In the genomic region with DNA sequence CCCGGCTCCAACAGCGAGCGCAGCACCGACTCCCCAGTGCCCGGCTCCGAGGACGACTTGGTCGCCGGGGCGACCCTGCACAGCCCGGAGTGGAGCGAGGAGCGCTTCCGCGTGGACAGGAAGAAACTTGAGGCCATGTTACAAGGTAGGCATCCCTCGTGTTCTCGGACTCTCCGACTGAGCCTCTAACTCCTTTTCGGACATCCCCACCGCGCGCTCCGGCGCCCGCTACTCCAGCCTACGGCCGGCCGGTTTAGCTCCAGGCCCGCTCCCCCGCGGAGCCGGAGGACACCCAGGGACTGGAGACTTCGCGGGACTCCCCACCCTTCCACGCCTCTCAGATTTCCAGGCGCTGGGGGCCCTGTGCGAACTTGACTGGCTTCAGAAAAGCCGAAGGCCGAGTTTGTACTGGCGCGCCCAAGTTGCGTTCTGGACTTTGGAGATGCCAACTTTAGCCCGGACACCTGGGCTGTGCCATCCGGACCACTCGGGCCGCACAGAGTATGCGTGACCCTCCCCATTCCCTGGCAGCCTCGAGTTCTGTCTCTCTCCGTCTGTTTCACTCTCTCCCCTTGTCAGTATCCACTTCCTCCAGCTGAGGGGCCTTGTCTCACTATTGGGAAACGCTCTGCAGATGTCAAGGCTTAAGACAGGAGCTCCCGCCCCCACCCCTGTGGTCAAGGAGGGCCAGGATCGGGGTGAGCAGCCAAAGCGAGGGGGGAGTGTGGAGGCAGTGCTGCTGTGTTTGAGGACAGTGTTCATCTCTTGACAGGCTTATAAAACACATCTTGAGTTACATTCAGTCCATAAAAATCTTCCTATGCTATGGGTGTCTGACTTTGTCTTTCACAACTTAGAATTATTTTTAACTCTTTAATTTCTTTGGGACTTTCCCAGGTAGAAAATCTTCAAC, we compare ENCODE assay signal across 8 cellular contexts. TPM values are rescaled to one million over a fixed set of nuclear protein-coding genes. Genes with fewer than 3 reads are reported as not detected.
DNase-seq lines count a peak whose midpoint lies in the region; ATAC-seq, FAIRE-seq and TF ChIP-seq lines count a peak whose summit lies in the region.

No MANE protein-coding gene starts in this region.

- H3K4me1 ChIP-seq in A549 (peaks cover 24% of the 10 kb centered on the region), PC-3 (ENCODE audit: insufficient read depth, low read length) (peaks cover 22% of the 10 kb centered on the region; the same call in 1 of the 2 replicates), smooth muscle cell (ENCODE audit: low read depth) (peaks cover 10% of the 10 kb centered on the region), PC-9 (replicated peaks; ENCODE audit: insufficient read depth) (no peaks in the 10 kb centered on the region)

- peak overlapping the region; percentile 85 for H3K4me2 ChIP-seq in A549
- peak overlapping the region; percentile 82 for H3K4me2 ChIP-seq in PC-3 (ENCODE audit: low read length)
- peak overlapping the region; percentile 94 for H3K4me2 ChIP-seq in smooth muscle cell
- no peak overlapping the region for H3K4me2 ChIP-seq in PC-9

- H3K27me3 ChIP-seq in PC-3 (ENCODE audit: low read length) (peaks cover 46% of the 10 kb centered on the region), smooth muscle cell (ENCODE audit: low read depth) (peaks cover 18% of the 10 kb centered on the region), PC-9 (ENCODE audit: insufficient read depth, low read depth) (no peaks in the 10 kb centered on the region)

- intact Hi-C loops in PC-3 (cut with micrococcal nuclease), result loop anchor here (10.0 kb wide), 1 partner anchor 219 kb away; no protein-coding TSS in a partner anchor
- intact Hi-C loops in PC-9 (cut with micrococcal nuclease; ENCODE audit: unreplicated experiment), result no loop called here

- peak; percentile 69 to 80 for ATAC-seq in A549
- ATAC-seq in GM18498 (IDR thresholded peaks at IDR 0.05; ENCODE audit: unreplicated experiment), result peak; percentile 37
- peak; percentile 42 for ATAC-seq in PC-3

- H3F3A ChIP-seq in PC-3 (ENCODE audit: low read length, unreplicated experiment) (no peaks in the 10 kb centered on the region), smooth muscle cell (ENCODE audit: low read depth) (no peaks in the 10 kb centered on the region), PC-9 (ENCODE audit: insufficient read depth, low read depth) (no peaks in the 10 kb centered on the region; the same call in 1 of the 2 replicates)

- H4K20me1 ChIP-seq in PC-3 (ENCODE audit: low read length) (no peaks in the 10 kb centered on the region), smooth muscle cell (ENCODE audit: low read depth) (peaks cover 38% of the 10 kb centered on the region), PC-9 (ENCODE audit: insufficient read depth) (no peaks in the 10 kb centered on the region)

- TF ChIP-seq EP300 in A549 (IDR thresholded peaks at IDR 0.05), result 0 out of 5 replicates have a peak, but pooled peaks of 1 of the 2 experiments have one; percentile 15

- TF ChIP-seq POLR2A in A549 (IDR thresholded peaks at IDR 0.05; ENCODE audit: low read length), result 0 out of 2 replicates have a peak, but pooled peaks have one; percentile 15

- H3K27ac ChIP-seq in A549, result peak overlapping the region; percentile 91 to 99
- H3K27ac ChIP-seq in PC-3 (ENCODE audit: low read length), result peak overlapping the region; percentile 4; the same call in 1 of the 2 replicates
- H3K27ac ChIP-seq in smooth muscle cell (ENCODE audit: low read depth), result peak overlapping the region; percentile 48
- no peak overlapping the region for H3K27ac ChIP-seq in PC-9

- H3K36me3 ChIP-seq in PC-3 (ENCODE audit: low read depth, low read length) (no peaks in the 10 kb centered on the region), smooth muscle cell (ENCODE audit: low read depth) (no peaks in the 10 kb centered on the region), PC-9 (ENCODE audit: low read depth) (no peaks in the 10 kb centered on the region)

- TF ChIP-seq RAD21 in A549 (conservative IDR thresholded peaks at IDR 0.05 in 1 of 2, IDR thresholded peaks at IDR 0.05 in 1 of 2), result peak in 1 of 2 experiments; percentile 17; a peak in 2 of 5 replicates

- DNase-seq in A549 (ENCODE audit: low read depth in 1 of 2, low spot score in 1 of 2), result peak; percentile 69 to 87
- DNase-seq in PC-3, result peak; percentile 71
- DNase-seq in dedifferentiated amniotic fluid mesenchymal stem cell (ENCODE audit: extremely low spot score), result peak; percentile 51
- peak; percentile 84 for DNase-seq in kidney glomerular epithelial cell (lab: John Stamatoyannopoulos, UW)
- DNase-seq in smooth muscle cell (lab: John Stamatoyannopoulos, UW; ENCODE audit: unreplicated experiment), result peak; percentile 46
- DNase-seq in PC-9, result no peak
- no peak for DNase-seq in GF-D8 (lab: John Stamatoyannopoulos, UW)

- BruUV-seq in PC-3 (replicated peaks; lab: Mats Ljungman, UMichigan), result TSS peak; percentile 55
- no TSS peak for BruUV-seq in PC-9 (replicated peaks; lab: Mats Ljungman, UMichigan)

- FAIRE-seq in A549 (lab: Jason Lieb, UNC), result peak; percentile 84

- POLR2A ChIA-PET in A549 (lab: Yijun Ruan, JAX), result interaction anchor here (1.1 to 3.9 kb wide), 3 partner anchors 45 to 126 kb away, joined by 3 to 34 read pairs (median 8); no protein-coding TSS in a partner anchor
- POLR2A ChIA-PET in PC-3 (lab: Charles Lee; ENCODE audit: unreplicated experiment), result interaction anchor here (0.6 kb wide), 2 partner anchors 69 to 121 kb away, joined by 3 to 30 read pairs; no protein-coding TSS in a partner anchor
- POLR2A ChIA-PET in PC-9 (lab: Charles Lee; ENCODE audit: unreplicated experiment), result no interaction called here

- H3K79me2 ChIP-seq in PC-3 (ENCODE audit: low read length) (peaks cover 46% of the 10 kb centered on the region), smooth muscle cell (ENCODE audit: low read depth) (peaks cover 47% of the 10 kb centered on the region), PC-9 (ENCODE audit: low read depth) (no peaks in the 10 kb centered on the region)

- H3K4me3 ChIP-seq in A549 (peak overlapping the region; percentile 69), PC-3 (ENCODE audit: low read length) (peak overlapping the region; percentile 72), smooth muscle cell (peak overlapping the region; percentile 80), PC-9 (no peak overlapping the region)

- H3K9me2 ChIP-seq in PC-3 (replicated peaks; ENCODE audit: low read length) (no peaks in the 10 kb centered on the region), PC-9 (ENCODE audit: insufficient read depth) (no peaks in the 10 kb centered on the region)

- H2AFZ ChIP-seq in PC-3 (ENCODE audit: low read length) (peak overlapping the region; percentile 70), smooth muscle cell (ENCODE audit: low read depth) (peak overlapping the region; percentile 86), PC-9 (no peak overlapping the region)

- no peaks in the 10 kb centered on the region for H3K9me3 ChIP-seq in A549
- H3K9me3 ChIP-seq in PC-3 (ENCODE audit: low read length), result no peaks in the 10 kb centered on the region
- no peaks in the 10 kb centered on the region for H3K9me3 ChIP-seq in smooth muscle cell (replicated peaks; ENCODE audit: low read depth)
- no peaks in the 10 kb centered on the region for H3K9me3 ChIP-seq in PC-9 (ENCODE audit: insufficient read depth, low read depth)

- TF ChIP-seq CTCF in A549 (IDR thresholded peaks at IDR 0.05) (no peak), PC-3 (conservative IDR thresholded peaks at IDR 0.05; ENCODE audit: low read depth, low read length) (no peak), smooth muscle cell (IDR thresholded peaks at IDR 0.05; ENCODE audit: borderline replicate concordance, insufficient read depth, poor library complexity, severe bottlenecking) (no peak), PC-9 (conservative IDR thresholded peaks at IDR 0.05) (no peak)

- CTCF ChIA-PET in A549 (lab: Yijun Ruan, JAX) (interaction anchor here (0.6 to 4.4 kb wide), 12 partner anchors 21 to 280 kb away, joined by 3 to 25 read pairs (median 3); no protein-coding TSS in a partner anchor), PC-3 (lab: Charles Lee) (interaction anchor here (0.6 to 1.4 kb wide), 2 partner anchors 18 to 46 kb away, joined by 3 to 4 read pairs; no protein-coding TSS in a partner anchor), PC-9 (lab: Charles Lee) (no interaction called here)

- peak overlapping the region; percentile 57 for H3K9ac ChIP-seq in PC-3 (ENCODE audit: low read length)
- H3K9ac ChIP-seq in smooth muscle cell (ENCODE audit: low read depth), result peak overlapping the region; percentile 50

- WGBS in A549 (ENCODE audit: missing lambda C conversion rate), result 1% methylated on average over 27 of the region's 53 CpGs
- 2% methylated on average over 52 of the region's 53 CpGs for WGBS in smooth muscle cell (ENCODE audit: low lambda C conversion rate)

TF ChIP-seq in A549, 52 proteins besides CTCF, POLR2A, EP300 and RAD21 (continues in another document):
- TF ChIP-seq KDM5A (IDR thresholded peaks at IDR 0.05), result no peak
- TF ChIP-seq, protein P1, sequence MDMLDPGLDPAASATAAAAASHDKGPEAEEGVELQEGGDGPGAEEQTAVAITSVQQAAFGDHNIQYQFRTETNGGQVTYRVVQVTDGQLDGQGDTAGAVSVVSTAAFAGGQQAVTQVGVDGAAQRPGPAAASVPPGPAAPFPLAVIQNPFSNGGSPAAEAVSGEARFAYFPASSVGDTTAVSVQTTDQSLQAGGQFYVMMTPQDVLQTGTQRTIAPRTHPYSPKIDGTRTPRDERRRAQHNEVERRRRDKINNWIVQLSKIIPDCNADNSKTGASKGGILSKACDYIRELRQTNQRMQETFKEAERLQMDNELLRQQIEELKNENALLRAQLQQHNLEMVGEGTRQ (IDR thresholded peaks at IDR 0.05), result no peak
- no peak for TF ChIP-seq HOXB5 (CRISPR knock-in tag; IDR thresholded peaks at IDR 0.05)
- TF ChIP-seq BHLHE40 (IDR thresholded peaks at IDR 0.05; ENCODE audit: low read depth, low read length), result no peak

RNA-seq across cellular contexts. Expression of a gene that starts 0.8 kb away (rescaled TPM):
- 36.9 and 50.7 TPM in 2 replicates for polyA plus RNA-seq in A549 (2011; rRNA removed)
- 7.3 and 9.6 TPM in 2 replicates for polyA plus RNA-seq in A549 (2012; cell fraction: cytosol; rRNA removed)
- 6.3 and 10.1 TPM in 2 replicates for polyA plus RNA-seq in A549 (2012; cell fraction: nucleus; rRNA removed)
- 52.4 to 57.7 TPM (median 56.8 TPM) in 3 replicates for polyA plus RNA-seq in A549 (2017; fragmentation: RNase III; extraction: RNeasy Plus Mini Kit Qiagen cat#74134 plus additional on column Dnase treatment)
- polyA minus RNA-seq in A549 (2011; rRNA and poly(A)+ RNA removed), result 155 and 169 TPM in 2 replicates
- total RNA-seq in PC-3 (2014; rRNA removed), result 11.9 and 13.9 TPM in 2 replicates
- 23.0 and 31.8 TPM in 2 replicates for total RNA-seq in smooth muscle cell
- polyA plus RNA-seq in smooth muscle cell, result 7.5 and 7.9 TPM in 2 replicates
- not detected in 2 replicates for total RNA-seq in PC-9 (2021)

Comparison
In these comparisons a context has a peak if more than half of its experiments do, and no peak if none do; other contexts are left out.
1. DNase-seq: peak in A549 (2 of 2), PC-3 (single experiment), dedifferentiated amniotic fluid mesenchymal stem cell (single experiment), kidney glomerular epithelial cell (single experiment) and smooth muscle cell (single experiment); none in PC-9 (0 of 2) and GF-D8 (single experiment).
2. RNA of a gene that starts 0.8 kb away (total RNA-seq): 23.0 to 31.8 TPM in smooth muscle cell and 11.9 to 13.9 TPM in PC-3; not detected in PC-9; every median in the first group is over 10 times any median in the second.
3. Peak in every context shown above with its lines, with median percentiles within 50 percentile points of each other: ATAC-seq.